In genomic region chr5:72015103-72015548, GRCh38 we compare ENCODE assay signal across 8 cellular contexts.
DNase-seq lines count a peak whose midpoint lies in the region; ATAC-seq and TF ChIP-seq lines count a peak whose summit lies in the region.

No MANE protein-coding gene starts in this region.

- peaks cover 0 to 4% of the 10 kb centered on the region in 2 donors for H3K4me1 ChIP-seq in left lung

- no peak for TF ChIP-seq CTCF in left lung (IDR thresholded peaks at IDR 0.05)

- H3K9me3 ChIP-seq in left lung, result no peaks in the 10 kb centered on the region

- H3K27ac ChIP-seq in left lung, result no peak overlapping the region

- ATAC-seq in left lung (peak; percentile 31), GM19467 (IDR thresholded peaks at IDR 0.05; ENCODE audit: unreplicated experiment) (no peak), HG02938 (IDR thresholded peaks at IDR 0.05; ENCODE audit: unreplicated experiment) (no peak), GM18511 (IDR thresholded peaks at IDR 0.05; ENCODE audit: unreplicated experiment) (no peak)

- no peak overlapping the region for H3K4me3 ChIP-seq in left lung

- intact Hi-C loops in left lung (cut with DNase I), result no loop called here

- no peaks in the 10 kb centered on the region for H3K36me3 ChIP-seq in left lung

- peak; percentile 87 for DNase-seq in DMS153 (lab: John Stamatoyannopoulos, UW)
- peak; percentile 67 for DNase-seq in NCI-H1436 (lab: John Stamatoyannopoulos, UW)
- peak in 52 of 56 donors; percentile 6 to 93 (median 64) for DNase-seq in amygdala (lab: John Stamatoyannopoulos, UW)
- DNase-seq in left lung, result peak in 1 of 2 donors; percentile 52
- no peak for DNase-seq in stimulated activated CD4-positive, alpha-beta T cell treated with anti-CD3 and anti-CD28 coated beads, Interleukin-12 subunit alpha, Interleukin-12 subunit beta, amount 100 ng/mL, for 4 hours

- H3K27me3 ChIP-seq in left lung, result peaks cover 0 to 4% of the 10 kb centered on the region in 2 donors
